Comparison of ENCODE assay signal across 1 cellular context in genomic region chr20:34516038-34516873, GRCh38.
A peak's percentile ranks its signal among the peaks of the same experiment; 100 is the strongest.
TF ChIP-seq lines count a peak whose summit lies in the region.

Gene DYNLRB1, plus strand, starts transcription at chr20:34516422. Its CDS starts 37 bp downstream, at chr20:34516459.

TF ChIP-seq in HepG2, 621 proteins besides CTCF, POLR2A, EP300 and RAD21 (continued from another document and continues in another):
- peak; percentile 99 for TF ChIP-seq ZGPAT (CRISPR knock-in tag; IDR thresholded peaks at IDR 0.05)
- TF ChIP-seq ZNF546 (CRISPR knock-in tag; conservative IDR thresholded peaks at IDR 0.05): peak; percentile 98
- TF ChIP-seq RBM39 (IDR thresholded peaks at IDR 0.05; ENCODE audit: low read depth, low read length, poor library complexity, severe bottlenecking): peak; percentile 97
- TF ChIP-seq TBX3 (IDR thresholded peaks at IDR 0.05; ENCODE audit: borderline replicate concordance): no peak
- no peak for TF ChIP-seq HHEX (CRISPR knock-in tag; IDR thresholded peaks at IDR 0.05)
- TF ChIP-seq, protein P1, sequence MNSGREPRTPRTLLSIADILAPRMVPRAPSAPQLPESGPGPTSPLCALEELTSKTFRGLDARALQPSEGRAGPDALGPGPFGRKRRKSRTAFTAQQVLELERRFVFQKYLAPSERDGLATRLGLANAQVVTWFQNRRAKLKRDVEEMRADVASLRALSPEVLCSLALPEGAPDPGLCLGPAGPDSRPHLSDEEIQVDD (CRISPR knock-in tag; IDR thresholded peaks at IDR 0.05; ENCODE audit: borderline replicate concordance): peak; percentile 81
- TF ChIP-seq PAX8 (CRISPR knock-in tag; IDR thresholded peaks at IDR 0.05; ENCODE audit: borderline replicate concordance): no peak
- TF ChIP-seq ZNF496 (CRISPR knock-in tag; IDR thresholded peaks at IDR 0.05; ENCODE audit: insufficient replicate concordance): no peak
- 0 out of 2 replicates have a peak, but pooled peaks have one; percentile 76 for TF ChIP-seq SIX4 (CRISPR knock-in tag; IDR thresholded peaks at IDR 0.05)
- TF ChIP-seq NBN (conservative IDR thresholded peaks at IDR 0.05): no peak
- peak; percentile 83 for TF ChIP-seq TAF15 (IDR thresholded peaks at IDR 0.05; ENCODE audit: low read depth, low read length, poor library complexity, severe bottlenecking)
- peak; percentile 13; the same call in 1 of the 2 replicates for TF ChIP-seq ZNF629 (CRISPR knock-in tag; conservative IDR thresholded peaks at IDR 0.05)
- TF ChIP-seq HNRNPL (IDR thresholded peaks at IDR 0.05; ENCODE audit: low read depth, low read length): peak; percentile 84; the same call in 1 of the 2 replicates
- peak; percentile 75 for TF ChIP-seq NCOA2 (CRISPR knock-in tag; IDR thresholded peaks at IDR 0.05)
- TF ChIP-seq ZEB1 (IDR thresholded peaks at IDR 0.05; ENCODE audit: insufficient replicate concordance, low read depth): peak; percentile 13
- TF ChIP-seq ZNF10 (CRISPR knock-in tag; IDR thresholded peaks at IDR 0.05; ENCODE audit: borderline replicate concordance, low read depth): no peak
- no peak; the same call in 1 of the 2 replicates for TF ChIP-seq GATA4 (IDR thresholded peaks at IDR 0.05; ENCODE audit: borderline replicate concordance, low read depth)
- peak; percentile 89 for TF ChIP-seq BCL3 (CRISPR knock-in tag; IDR thresholded peaks at IDR 0.05)
- no peak; the same call in none of the 2 replicates for TF ChIP-seq DNMT1 (CRISPR knock-in tag; IDR thresholded peaks at IDR 0.05)
- TF ChIP-seq ZSCAN20 (CRISPR knock-in tag; IDR thresholded peaks at IDR 0.05; ENCODE audit: borderline replicate concordance): peak; percentile 80; the same call in 1 of the 2 replicates
- peak; percentile 92 for TF ChIP-seq ZNF451 (CRISPR knock-in tag; IDR thresholded peaks at IDR 0.05)
- TF ChIP-seq SKI (IDR thresholded peaks at IDR 0.05; ENCODE audit: partially characterized antibody): peak; percentile 61
- no peak for TF ChIP-seq SSRP1 (CRISPR knock-in tag; IDR thresholded peaks at IDR 0.05)
- TF ChIP-seq AGO2 (optimal IDR thresholded peaks at IDR 0.05; ENCODE audit: low read depth, low read length): peak; percentile 100
- no peak for TF ChIP-seq SRSF9 (IDR thresholded peaks at IDR 0.05; ENCODE audit: borderline replicate concordance, insufficient read depth, low read depth, low read length, poor library complexity, severe bottlenecking)
- TF ChIP-seq HNRNPK (IDR thresholded peaks at IDR 0.05; ENCODE audit: low read depth, low read length, poor library complexity, severe bottlenecking): peak; percentile 57
- TF ChIP-seq JUNB (CRISPR knock-in tag; IDR thresholded peaks at IDR 0.05; ENCODE audit: borderline replicate concordance): no peak
- peak; percentile 62 for TF ChIP-seq SOX5 (CRISPR knock-in tag; IDR thresholded peaks at IDR 0.05; ENCODE audit: borderline replicate concordance)
- TF ChIP-seq FOXK1 (CRISPR knock-in tag; IDR thresholded peaks at IDR 0.05; ENCODE audit: borderline replicate concordance, low read depth): peak; percentile 84
- peak; percentile 95; the same call in 1 of the 2 replicates for TF ChIP-seq NFKB2 (CRISPR knock-in tag; IDR thresholded peaks at IDR 0.05; ENCODE audit: borderline replicate concordance)
- TF ChIP-seq ETV6 (CRISPR knock-in tag; conservative IDR thresholded peaks at IDR 0.05): peak; percentile 93
- TF ChIP-seq ZBTB2 (CRISPR knock-in tag; IDR thresholded peaks at IDR 0.05; ENCODE audit: low read depth): 0 out of 2 replicates have a peak, but pooled peaks have one; percentile 59
- TF ChIP-seq THAP8 (CRISPR knock-in tag; IDR thresholded peaks at IDR 0.05; ENCODE audit: borderline replicate concordance): peak; percentile 89; the same call in 1 of the 2 replicates
- TF ChIP-seq TEAD3 (CRISPR knock-in tag; optimal IDR thresholded peaks at IDR 0.05; ENCODE audit: borderline replicate concordance): peak; percentile 71
- TF ChIP-seq ZNF383 (CRISPR knock-in tag; IDR thresholded peaks at IDR 0.05; ENCODE audit: borderline replicate concordance): no peak
- peak; percentile 96 for TF ChIP-seq KAT8 (CRISPR knock-in tag; IDR thresholded peaks at IDR 0.05)
- TF ChIP-seq ZNF577 (CRISPR knock-in tag; IDR thresholded peaks at IDR 0.05; ENCODE audit: borderline replicate concordance, low read depth): no peak
- TF ChIP-seq ZNF331 (CRISPR knock-in tag; IDR thresholded peaks at IDR 0.05): peak; percentile 78
- peak; percentile 44; the same call in 1 of the 2 replicates for TF ChIP-seq MED1 (CRISPR knock-in tag; IDR thresholded peaks at IDR 0.05)
- peak; percentile 97 for TF ChIP-seq ZNF792 (CRISPR knock-in tag; IDR thresholded peaks at IDR 0.05)
- TF ChIP-seq, protein P2, sequence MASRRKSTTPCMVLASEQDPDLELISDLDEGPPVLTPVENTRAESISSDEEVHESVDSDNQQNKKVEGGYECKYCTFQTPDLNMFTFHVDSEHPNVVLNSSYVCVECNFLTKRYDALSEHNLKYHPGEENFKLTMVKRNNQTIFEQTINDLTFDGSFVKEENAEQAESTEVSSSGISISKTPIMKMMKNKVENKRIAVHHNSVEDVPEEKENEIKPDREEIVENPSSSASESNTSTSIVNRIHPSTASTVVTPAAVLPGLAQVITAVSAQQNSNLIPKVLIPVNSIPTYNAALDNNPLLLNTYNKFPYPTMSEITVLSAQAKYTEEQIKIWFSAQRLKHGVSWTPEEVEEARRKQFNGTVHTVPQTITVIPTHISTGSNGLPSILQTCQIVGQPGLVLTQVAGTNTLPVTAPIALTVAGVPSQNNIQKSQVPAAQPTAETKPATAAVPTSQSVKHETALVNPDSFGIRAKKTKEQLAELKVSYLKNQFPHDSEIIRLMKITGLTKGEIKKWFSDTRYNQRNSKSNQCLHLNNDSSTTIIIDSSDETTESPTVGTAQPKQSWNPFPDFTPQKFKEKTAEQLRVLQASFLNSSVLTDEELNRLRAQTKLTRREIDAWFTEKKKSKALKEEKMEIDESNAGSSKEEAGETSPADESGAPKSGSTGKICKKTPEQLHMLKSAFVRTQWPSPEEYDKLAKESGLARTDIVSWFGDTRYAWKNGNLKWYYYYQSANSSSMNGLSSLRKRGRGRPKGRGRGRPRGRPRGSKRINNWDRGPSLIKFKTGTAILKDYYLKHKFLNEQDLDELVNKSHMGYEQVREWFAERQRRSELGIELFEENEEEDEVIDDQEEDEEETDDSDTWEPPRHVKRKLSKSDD (CRISPR knock-in tag; IDR thresholded peaks at IDR 0.05; ENCODE audit: low read depth): peak; percentile 78
- TF ChIP-seq ZNF609 (CRISPR knock-in tag; IDR thresholded peaks at IDR 0.05; ENCODE audit: borderline replicate concordance): no peak
- TF ChIP-seq MED13 (CRISPR knock-in tag; IDR thresholded peaks at IDR 0.05): peak; percentile 32; the same call in 1 of the 2 replicates
- TF ChIP-seq SP2 (CRISPR knock-in tag; IDR thresholded peaks at IDR 0.05): peak; percentile 98
- no peak for TF ChIP-seq NFRKB (IDR thresholded peaks at IDR 0.05)
- TF ChIP-seq, protein P3, sequence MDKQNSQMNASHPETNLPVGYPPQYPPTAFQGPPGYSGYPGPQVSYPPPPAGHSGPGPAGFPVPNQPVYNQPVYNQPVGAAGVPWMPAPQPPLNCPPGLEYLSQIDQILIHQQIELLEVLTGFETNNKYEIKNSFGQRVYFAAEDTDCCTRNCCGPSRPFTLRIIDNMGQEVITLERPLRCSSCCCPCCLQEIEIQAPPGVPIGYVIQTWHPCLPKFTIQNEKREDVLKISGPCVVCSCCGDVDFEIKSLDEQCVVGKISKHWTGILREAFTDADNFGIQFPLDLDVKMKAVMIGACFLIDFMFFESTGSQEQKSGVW (CRISPR knock-in tag; IDR thresholded peaks at IDR 0.05; ENCODE audit: borderline replicate concordance): no peak; the same call in 1 of the 2 replicates
- TF ChIP-seq, protein P4, sequence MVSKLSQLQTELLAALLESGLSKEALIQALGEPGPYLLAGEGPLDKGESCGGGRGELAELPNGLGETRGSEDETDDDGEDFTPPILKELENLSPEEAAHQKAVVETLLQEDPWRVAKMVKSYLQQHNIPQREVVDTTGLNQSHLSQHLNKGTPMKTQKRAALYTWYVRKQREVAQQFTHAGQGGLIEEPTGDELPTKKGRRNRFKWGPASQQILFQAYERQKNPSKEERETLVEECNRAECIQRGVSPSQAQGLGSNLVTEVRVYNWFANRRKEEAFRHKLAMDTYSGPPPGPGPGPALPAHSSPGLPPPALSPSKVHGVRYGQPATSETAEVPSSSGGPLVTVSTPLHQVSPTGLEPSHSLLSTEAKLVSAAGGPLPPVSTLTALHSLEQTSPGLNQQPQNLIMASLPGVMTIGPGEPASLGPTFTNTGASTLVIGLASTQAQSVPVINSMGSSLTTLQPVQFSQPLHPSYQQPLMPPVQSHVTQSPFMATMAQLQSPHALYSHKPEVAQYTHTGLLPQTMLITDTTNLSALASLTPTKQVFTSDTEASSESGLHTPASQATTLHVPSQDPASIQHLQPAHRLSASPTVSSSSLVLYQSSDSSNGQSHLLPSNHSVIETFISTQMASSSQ (IDR thresholded peaks at IDR 0.05; ENCODE audit: low read depth): 0 out of 2 replicates have a peak, but pooled peaks have one; percentile 9
- TF ChIP-seq, protein P4 (CRISPR knock-in tag; IDR thresholded peaks at IDR 0.05; ENCODE audit: borderline replicate concordance): no peak; the same call in 1 of the 2 replicates
